ENCODE assay signal across 8 cellular contexts in genomic region chr5:151750121-151750520, GRCh38. TPM values are rescaled to one million over a fixed set of nuclear protein-coding genes. Genes with fewer than 3 reads are reported as not detected.
DNase-seq lines count a peak whose midpoint lies in the region; ATAC-seq and TF ChIP-seq lines count a peak whose summit lies in the region.

No MANE protein-coding gene starts in this region.

- DNase-seq in GM12865 (ENCODE audit: low read depth) (peak; percentile 21), RPMI8226 (peak; percentile 51), dorsolateral prefrontal cortex (no peak), smooth muscle cell (lab: John Stamatoyannopoulos, UW; ENCODE audit: unreplicated experiment) (no peak), NCI-H2227 (lab: John Stamatoyannopoulos, UW; ENCODE audit: unreplicated experiment) (no peak), GM19240 (ENCODE audit: insufficient read length, low spot score) (no peak)
- no peak for DNase-seq in effector CD8-positive, alpha-beta T cell (lab: John Stamatoyannopoulos, UW)

- no peak overlapping the region for H3K9ac ChIP-seq in smooth muscle cell (ENCODE audit: low read depth)

- peaks cover 6% of the 10 kb centered on the region for H3F3A ChIP-seq in smooth muscle cell (ENCODE audit: low read depth)

- no peak for TF ChIP-seq CTCF in GM12865 (IDR thresholded peaks at IDR 0.05; ENCODE audit: insufficient read depth, low read depth, low read length, missing control alignments)
- no peak for TF ChIP-seq CTCF in dorsolateral prefrontal cortex (IDR thresholded peaks at IDR 0.05 in 54 of 56, conservative IDR thresholded peaks at IDR 0.05 in 2 of 56; ENCODE audit: low read depth in 1 of 56, partially characterized antibody in 56 of 56)
- no peak for TF ChIP-seq CTCF in smooth muscle cell (IDR thresholded peaks at IDR 0.05; ENCODE audit: borderline replicate concordance, insufficient read depth, poor library complexity, severe bottlenecking)

- WGBS in smooth muscle cell (ENCODE audit: low lambda C conversion rate): 98% methylated on average over 4 of the region's 4 CpGs

- peaks cover 7% of the 10 kb centered on the region for H3K36me3 ChIP-seq in smooth muscle cell (ENCODE audit: low read depth)

- H2AFZ ChIP-seq in smooth muscle cell (ENCODE audit: low read depth): no peak overlapping the region

- H3K27ac ChIP-seq in dorsolateral prefrontal cortex: peak overlapping the region in 41 of 59 donors; percentile 0 to 98 (median 53)
- H3K27ac ChIP-seq in smooth muscle cell (ENCODE audit: low read depth): peak overlapping the region; percentile 49

- no peak for ATAC-seq in GM21786 (IDR thresholded peaks at IDR 0.05; ENCODE audit: unreplicated experiment)

- H3K27me3 ChIP-seq in dorsolateral prefrontal cortex (no peaks in the 10 kb centered on the region), smooth muscle cell (ENCODE audit: low read depth) (no peaks in the 10 kb centered on the region)

- H4K20me1 ChIP-seq in smooth muscle cell (ENCODE audit: low read depth): peaks cover 11% of the 10 kb centered on the region

- H3K79me2 ChIP-seq in smooth muscle cell (ENCODE audit: low read depth): peaks cover 9% of the 10 kb centered on the region

- H3K9me3 ChIP-seq in smooth muscle cell (replicated peaks; ENCODE audit: low read depth): no peaks in the 10 kb centered on the region

- intact Hi-C loops in dorsolateral prefrontal cortex (cut with DNase I): no loop called here

- H3K4me3 ChIP-seq in GM12865 (ENCODE audit: low read depth, low read length) (peak overlapping the region; percentile 31), dorsolateral prefrontal cortex (no peak overlapping the region), smooth muscle cell (no peak overlapping the region)

- no peaks in the 10 kb centered on the region for H3K4me1 ChIP-seq in smooth muscle cell (ENCODE audit: low read depth)

- no peak overlapping the region for H3K4me2 ChIP-seq in smooth muscle cell

RNA-seq across cellular contexts. Expression of gene ATOX1, which starts 8.3 kb away (rescaled TPM):
- 100 to 1,000 TPM in 44 of 120 experiments, 10 to 100 TPM in 76; 63.0 to 149 (median 94.3) TPM for total RNA-seq in dorsolateral prefrontal cortex
- 73.3 and 84.3 TPM in 2 replicates for total RNA-seq in smooth muscle cell
- polyA plus RNA-seq in smooth muscle cell: 315 and 337 TPM in 2 replicates

RNA-seq across cellular contexts. Expression of gene G3BP1, which starts 21.6 kb away (rescaled TPM):
- total RNA-seq in dorsolateral prefrontal cortex: 100 to 1,000 TPM in 16 of 120 experiments, 10 to 100 TPM in 104; 61.7 to 135 (median 87.2) TPM
- 96.8 and 99.4 TPM in 2 replicates for total RNA-seq in smooth muscle cell
- 63.2 and 69.5 TPM in 2 replicates for polyA plus RNA-seq in smooth muscle cell

Comparison
In these comparisons a context has a peak if more than half of its experiments do, and no peak if none do; other contexts are left out.
1. DNase-seq: peak in GM12865 (single experiment) and RPMI8226 (single experiment); none in dorsolateral prefrontal cortex (0 of 10), smooth muscle cell (single experiment), NCI-H2227 (single experiment), effector CD8-positive, alpha-beta T cell (single experiment) and GM19240 (single experiment).